ENCODE assay signal across 25 cellular contexts in the genomic region with DNA sequence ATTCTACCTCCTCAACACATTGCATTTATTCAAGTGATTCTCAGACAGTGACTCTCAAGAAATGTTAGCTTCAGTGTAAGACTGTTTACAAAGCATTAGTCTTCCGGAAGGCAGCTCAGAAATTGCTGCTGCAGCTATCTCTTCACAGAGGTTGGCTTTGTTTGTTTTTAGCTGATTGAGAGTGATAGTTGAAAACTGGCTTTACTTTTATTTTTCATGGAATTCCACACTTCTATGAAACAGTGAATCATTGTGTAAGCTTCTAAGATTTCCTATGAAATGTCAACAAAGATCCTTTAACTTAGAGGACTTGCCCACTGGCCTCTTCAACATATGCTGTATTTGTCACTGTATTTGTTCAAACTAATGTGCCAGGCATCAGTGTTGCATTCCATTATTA.
DNase-seq lines count a peak whose midpoint lies in the region; ATAC-seq and TF ChIP-seq lines count a peak whose summit lies in the region.
"Had no signal": no experiment of that assay in that cellular context is flagged by ENCODE, and none has a peak within 500 bp of the region (broad histone marks: within the 10 kb centered on the region; RNA-seq: fewer than 3 reads in every experiment).

No MANE protein-coding gene starts in this region.

- peak overlapping the region; percentile 7 for H3K27ac ChIP-seq in mesodermal cell (ENCODE audit: low read depth, low read length, severe bottlenecking)
- H3K27ac ChIP-seq in spleen: no peak overlapping the region
- H3K27ac ChIP-seq: body of pancreas, Peyer's patch, testis, VCaP had no signal

- 83% methylated on average over 1 of the region's 1 CpG; no CpG with 5 or more reads in 1 of the 2 experiments for WGBS in mesodermal cell (ENCODE audit: insufficient coverage in 2 of 2), 2 experiments
- WGBS in spleen, 5 donors: 78 to 88% (median 81%) methylated on average over 1 of the region's 1 CpG

- H3K9me3 Mint-ChIP-seq in T-helper 2 cell treated with Interferon-gamma antibody and Interleukin-4, amounts not matched to agents 5 μg/mL and 100 μg/mL, for 36 hours: no peaks in the 10 kb centered on the region
- H3K9me3 Mint-ChIP-seq: activated CD4-positive, alpha-beta T cell treated with anti-CD3 and anti-CD28 coated beads, Interleukin-2, amount 10 ng/mL, durations not matched to agents 24 days and 14 days; CD4-positive, alpha-beta T cell had no signal

- H3K36me3 ChIP-seq in mesodermal cell (ENCODE audit: control insufficient read depth, insufficient read depth, low read length): no peaks in the 10 kb centered on the region
- no peaks in the 10 kb centered on the region for H3K36me3 ChIP-seq in spleen
- H3K36me3 ChIP-seq: Peyer's patch had no signal

- H3K4me1 ChIP-seq in mesodermal cell (ENCODE audit: control insufficient read depth, insufficient read depth, low read length, poor library complexity, severe bottlenecking) (no peaks in the 10 kb centered on the region), spleen (no peaks in the 10 kb centered on the region)
- H3K4me1 ChIP-seq: body of pancreas, Peyer's patch, testis had no signal

- TF ChIP-seq POLR2A in spleen (IDR thresholded peaks at IDR 0.05): no peak

- TF ChIP-seq CTCF in spleen (IDR thresholded peaks at IDR 0.05 in 8 of 11, conservative IDR thresholded peaks at IDR 0.05 in 3 of 11): no peak

- no peak for ATAC-seq in GM19324 (IDR thresholded peaks at IDR 0.05; ENCODE audit: low FRiP score, unreplicated experiment)
- ATAC-seq: activated naive CD4-positive, alpha-beta T cell treated with anti-CD3 and anti-CD28 coated beads, Interleukin-2, amount 50 U/mL, for 72 hours; body of pancreas; left lobe of liver; stimulated activated effector memory CD8-positive, alpha-beta T cell treated with anti-CD3 and anti-CD28 coated beads, Interleukin-12 subunit alpha, Interleukin-12 subunit beta, amount 100 ng/mL, for 72 hours had no signal

- in situ Hi-C loops in ACHN (cut with HindIII; ENCODE audit: low pct_ligation_motif_present, low pct_unique_long_range_greater_than_20kb, low sequenced_read_pairs): no loop called here

- no peaks in the 10 kb centered on the region for H3K4me1 Mint-ChIP-seq in T-helper 2 cell treated with Interferon-gamma antibody and Interleukin-4, amounts not matched to agents 5 μg/mL and 100 μg/mL, for 36 hours (ENCODE audit: low read depth)
- H3K4me1 Mint-ChIP-seq: activated CD4-positive, alpha-beta T cell treated with anti-CD3 and anti-CD28 coated beads, Interleukin-2, amount 10 ng/mL, durations not matched to agents 24 days and 14 days; nephron; stimulated activated effector memory CD8-positive, alpha-beta T cell treated with anti-CD3 and anti-CD28 coated beads, Interleukin-12 subunit alpha, Interleukin-12 subunit beta, amount 100 ng/mL, for 72 hours had no signal

- DNase-seq in DMS53 (lab: John Stamatoyannopoulos, UW) (peak; percentile 83), NCI-H460 (ENCODE audit: extremely low read depth, low read depth) (peak; percentile 86), dedifferentiated amniotic fluid mesenchymal stem cell (ENCODE audit: extremely low spot score) (peak; percentile 47), spleen (no peak), ACHN (no peak)
- no peak for DNase-seq in T-helper 2 cell treated with Interferon-gamma antibody and Interleukin-4, amounts not matched to agents 5 μg/mL and 100 μg/mL, for 36 hours (ENCODE audit: low spot score)
- DNase-seq: activated CD4-positive, alpha-beta T cell treated with anti-CD3 and anti-CD28 coated beads, Interleukin-2, amount 10 ng/mL, durations not matched to agents 24 days and 14 days; body of pancreas; CD4-positive, alpha-beta T cell; GF-D8; Kasumi-1; NCI-H1048; NCI-H187 treated with DMSO at 0.1 percent for 48 hours; NCI-H446; NK-92 treated with Interleukin-12 subunit alpha and Interleukin-12 subunit beta, amount 100 ng/mL, for 24 hours; Peyer's patch; stimulated activated CD4-positive, alpha-beta T cell treated with anti-CD3 and anti-CD28 coated beads, Interleukin-2, amount 100 ng/mL, for 24 hours; testis had no signal

- no peaks in the 10 kb centered on the region for H3K27me3 ChIP-seq in spleen (replicated peaks in 1 of 7)
- H3K27me3 ChIP-seq: body of pancreas, Peyer's patch, testis had no signal

- H3K27ac Mint-ChIP-seq in T-helper 2 cell treated with Interferon-gamma antibody and Interleukin-4, amounts not matched to agents 5 μg/mL and 100 μg/mL, for 36 hours: no peak overlapping the region
- H3K27ac Mint-ChIP-seq: activated CD4-positive, alpha-beta T cell treated with anti-CD3 and anti-CD28 coated beads, Interleukin-2, amount 10 ng/mL, durations not matched to agents 24 days and 14 days; activated naive CD4-positive, alpha-beta T cell treated with anti-CD3 and anti-CD28 coated beads, Interleukin-2, amount 50 U/mL, for 72 hours; CD4-positive, alpha-beta T cell; stimulated activated effector memory CD8-positive, alpha-beta T cell treated with anti-CD3 and anti-CD28 coated beads, Interleukin-12 subunit alpha, Interleukin-12 subunit beta, amount 100 ng/mL, for 72 hours had no signal

- no peaks in the 10 kb centered on the region for H3K27me3 Mint-ChIP-seq in T-helper 2 cell treated with Interferon-gamma antibody and Interleukin-4, amounts not matched to agents 5 μg/mL and 100 μg/mL, for 36 hours (ENCODE audit: low read depth)
- H3K27me3 Mint-ChIP-seq: activated CD4-positive, alpha-beta T cell treated with anti-CD3 and anti-CD28 coated beads, Interleukin-2, amount 10 ng/mL, durations not matched to agents 24 days and 14 days; CD4-positive, alpha-beta T cell had no signal

- H3K4me3 Mint-ChIP-seq in T-helper 2 cell treated with Interferon-gamma antibody and Interleukin-4, amounts not matched to agents 5 μg/mL and 100 μg/mL, for 36 hours: no peak overlapping the region
- H3K4me3 Mint-ChIP-seq: activated CD4-positive, alpha-beta T cell treated with anti-CD3 and anti-CD28 coated beads, Interleukin-2, amount 10 ng/mL, durations not matched to agents 24 days and 14 days; CD4-positive, alpha-beta T cell; nephron; stimulated activated effector memory CD8-positive, alpha-beta T cell treated with anti-CD3 and anti-CD28 coated beads, Interleukin-12 subunit alpha, Interleukin-12 subunit beta, amount 100 ng/mL, for 72 hours had no signal

- H3K36me3 Mint-ChIP-seq in T-helper 2 cell treated with Interferon-gamma antibody and Interleukin-4, amounts not matched to agents 5 μg/mL and 100 μg/mL, for 36 hours (ENCODE audit: low read depth): no peaks in the 10 kb centered on the region
- H3K36me3 Mint-ChIP-seq: stimulated activated effector memory CD8-positive, alpha-beta T cell treated with anti-CD3 and anti-CD28 coated beads, Interleukin-12 subunit alpha, Interleukin-12 subunit beta, amount 100 ng/mL, for 72 hours had no signal

- intact Hi-C loops in spleen (cut with DNase I; ENCODE audit: low total_unique reads): no loop called here

- H3K4me3 ChIP-seq in mesodermal cell (ENCODE audit: extremely low read depth, insufficient read depth, low read length, poor library complexity, severe bottlenecking) (no peak overlapping the region), spleen (no peak overlapping the region)
- H3K4me3 ChIP-seq: body of pancreas, Peyer's patch, testis had no signal

- H3K9me3 ChIP-seq in mesodermal cell (ENCODE audit: control insufficient read depth, low read length) (no peaks in the 10 kb centered on the region), spleen (no peaks in the 10 kb centered on the region)
- H3K9me3 ChIP-seq: body of pancreas, Peyer's patch, testis had no signal

Comparison
In these comparisons a context has a peak if more than half of its experiments do, and no peak if none do; other contexts are left out.
1. DNase-seq: peak in DMS53 (single experiment), NCI-H460 (single experiment) and dedifferentiated amniotic fluid mesenchymal stem cell (single experiment); none in spleen (single experiment), T-helper 2 cell treated with Interferon-gamma antibody and Interleukin-4, amounts not matched to agents 5 μg/mL and 100 μg/mL, for 36 hours (single experiment) and ACHN (single experiment).